In genomic region chr3:11624161-11624560, GRCh38 we compare ENCODE assay signal across 1 cellular context.
TF ChIP-seq lines count a peak whose summit lies in the region.

No MANE protein-coding gene starts in this region.

TF ChIP-seq in HepG2, 621 proteins besides CTCF, POLR2A, EP300 and RAD21 (continued from another document):
- TF ChIP-seq FOXP4 (CRISPR knock-in tag; IDR thresholded peaks at IDR 0.05) (no peak), MBNL3 (CRISPR knock-in tag; conservative IDR thresholded peaks at IDR 0.05) (no peak), ZNF749 (CRISPR knock-in tag; IDR thresholded peaks at IDR 0.05; ENCODE audit: borderline replicate concordance) (no peak), ZNF674 (CRISPR knock-in tag; IDR thresholded peaks at IDR 0.05; ENCODE audit: low read depth) (no peak)
